In genomic region chr9:129891519-129891918, GRCh38 we compare ENCODE assay signal across 11 cellular contexts. TPM values are rescaled to one million over a fixed set of nuclear protein-coding genes. Genes with fewer than 3 reads are reported as not detected.
DNase-seq lines count a peak whose midpoint lies in the region; TF ChIP-seq lines count a peak whose summit lies in the region.
"Had no signal": no experiment of that assay in that cellular context is flagged by ENCODE, and none has a peak within 500 bp of the region (broad histone marks: within the 10 kb centered on the region; RNA-seq: fewer than 3 reads in every experiment).

No MANE protein-coding gene starts in this region.

- H3K27me3 Mint-ChIP-seq in CD8-positive, alpha-beta memory T cell: peaks cover 0 to 20% of the 10 kb centered on the region in 2 donors

- no peak overlapping the region for H3K9ac ChIP-seq in OCI-LY3 (ENCODE audit: low read length)

- peak overlapping the region; percentile 44 for H3K4me3 ChIP-seq in CD8-positive, alpha-beta memory T cell (ENCODE audit: low read length)
- no peak overlapping the region for H3K4me3 ChIP-seq in OCI-LY3 (ENCODE audit: low read length)
- no peak overlapping the region for H3K4me3 ChIP-seq in dorsolateral prefrontal cortex
- H3K4me3 ChIP-seq in skin epidermis: no peak overlapping the region
- H3K4me3 ChIP-seq: psoas muscle had no signal

- peaks cover 7% of the 10 kb centered on the region for H3K36me3 ChIP-seq in CD8-positive, alpha-beta memory T cell (ENCODE audit: insufficient read depth, low read length)
- H3K36me3 ChIP-seq in OCI-LY3 (replicated peaks; ENCODE audit: low read depth, low read length): peaks cover 65% of the 10 kb centered on the region

- intact Hi-C loops in dorsolateral prefrontal cortex (cut with DNase I): no loop called here

- DNase-seq in CD8-positive, alpha-beta memory T cell: peak in 1 of 5 donors; percentile 47
- DNase-seq in dorsolateral prefrontal cortex (no peak), islet precursor cell (no peak), epidermal melanocyte (ENCODE audit: insufficient read length, low spot score) (no peak), kidney glomerular epithelial cell (lab: John Stamatoyannopoulos, UW) (no peak), AG08395 (ENCODE audit: low spot score) (no peak)
- DNase-seq: Calu3, NCI-H1930, psoas muscle had no signal

- peaks cover 84% of the 10 kb centered on the region for H3K4me1 ChIP-seq in CD8-positive, alpha-beta memory T cell (ENCODE audit: insufficient read depth, low read length)
- peaks cover 72% of the 10 kb centered on the region for H3K4me1 ChIP-seq in OCI-LY3 (ENCODE audit: low read length)
- H3K4me1 ChIP-seq: psoas muscle had no signal

- CTCF ChIA-PET in CD8-positive, alpha-beta memory T cell (lab: Charles Lee): interaction anchor here (0.7 to 1.6 kb wide), 5 partner anchors 22 to 151 kb away, joined by 3 to 5 read pairs (median 3); partner anchors contain the start of gene FNBP1

- TF ChIP-seq CTCF in OCI-LY3 (IDR thresholded peaks at IDR 0.05; ENCODE audit: low read depth, low read length) (no peak), dorsolateral prefrontal cortex (IDR thresholded peaks at IDR 0.05 in 54 of 56, conservative IDR thresholded peaks at IDR 0.05 in 2 of 56; ENCODE audit: low read depth in 1 of 56, partially characterized antibody in 56 of 56) (no peak)

- peaks cover 4 to 52% (median 22%) of the 10 kb centered on the region in 3 donors for H3K36me3 Mint-ChIP-seq in CD8-positive, alpha-beta memory T cell

- no peaks in the 10 kb centered on the region for H3K9me3 Mint-ChIP-seq in CD8-positive, alpha-beta memory T cell

- H3K79me2 ChIP-seq in OCI-LY3 (ENCODE audit: low read length): peaks cover 55% of the 10 kb centered on the region

- no peak overlapping the region for H2AFZ ChIP-seq in OCI-LY3 (ENCODE audit: low read depth, low read length)

- POLR2A ChIA-PET in CD8-positive, alpha-beta memory T cell (lab: Charles Lee): interaction anchor here (0.6 to 1.2 kb wide), 3 partner anchors 29 to 155 kb away, joined by 3 to 5 read pairs (median 4); no protein-coding TSS in a partner anchor

- no peaks in the 10 kb centered on the region for H3K27me3 ChIP-seq in CD8-positive, alpha-beta memory T cell (ENCODE audit: insufficient read depth, low read length, poor library complexity, severe bottlenecking)
- H3K27me3 ChIP-seq in OCI-LY3 (ENCODE audit: low read depth, low read length) (no peaks in the 10 kb centered on the region), dorsolateral prefrontal cortex (no peaks in the 10 kb centered on the region)

- no peak overlapping the region for H3K4me2 ChIP-seq in OCI-LY3 (ENCODE audit: low read length)

- H3K27ac Mint-ChIP-seq in CD8-positive, alpha-beta memory T cell: peak overlapping the region; percentile 97 to 100 (median 100)

- H3K4me3 Mint-ChIP-seq in CD8-positive, alpha-beta memory T cell: peak overlapping the region; percentile 76 to 92 (median 89)

- no peaks in the 10 kb centered on the region for H3K9me3 ChIP-seq in CD8-positive, alpha-beta memory T cell (ENCODE audit: low read length)
- no peaks in the 10 kb centered on the region for H3K9me3 ChIP-seq in OCI-LY3 (ENCODE audit: insufficient read depth, low read length)
- H3K9me3 ChIP-seq: psoas muscle had no signal

- peaks cover 50% of the 10 kb centered on the region for H4K20me1 ChIP-seq in OCI-LY3 (ENCODE audit: insufficient read depth, low read length)

- peak overlapping the region; percentile 21 for H3K27ac ChIP-seq in CD8-positive, alpha-beta memory T cell (ENCODE audit: low read depth, low read length)
- peak overlapping the region; percentile 18 for H3K27ac ChIP-seq in OCI-LY3 (ENCODE audit: low read length)
- H3K27ac ChIP-seq in dorsolateral prefrontal cortex: peak overlapping the region in 57 of 59 donors; percentile 4 to 92 (median 71)
- peak overlapping the region in 15 of 21 experiments; percentile 2 to 98 (median 93) for H3K27ac ChIP-seq in skin epidermis
- H3K27ac ChIP-seq: psoas muscle had no signal

- peaks cover 81 to 95% (median 95%) of the 10 kb centered on the region in 3 donors for H3K4me1 Mint-ChIP-seq in CD8-positive, alpha-beta memory T cell

RNA-seq across cellular contexts. Expression of gene USP20, which starts 56.3 kb away (rescaled TPM):
- total RNA-seq in CD8-positive, alpha-beta memory T cell: 10 to 100 TPM; 50.2 to 50.8 TPM
- 50.3 TPM for polyA plus RNA-seq in CD8-positive, alpha-beta memory T cell
- total RNA-seq in dorsolateral prefrontal cortex: 10 to 100 TPM; 44.3 to 74.1 (median 56.9) TPM

RNA-seq across cellular contexts. Expression of gene C9orf78, which starts 56.4 kb away (rescaled TPM):
- 10 to 100 TPM; 71.4 to 76.4 TPM for total RNA-seq in CD8-positive, alpha-beta memory T cell
- 249 TPM for polyA plus RNA-seq in CD8-positive, alpha-beta memory T cell
- total RNA-seq in dorsolateral prefrontal cortex: 10 to 100 TPM; 33.2 to 64.4 (median 43.1) TPM

Comparison
In these comparisons a context has a peak if more than half of its experiments do, and no peak if none do; other contexts are left out.
1. H3K27ac ChIP-seq: peak in every context shown above with its lines; median percentile 93 in skin epidermis; 71 in dorsolateral prefrontal cortex; 21 in CD8-positive, alpha-beta memory T cell; 18 in OCI-LY3.